In genomic region chr2:73852020-73852419, GRCh38 we compare ENCODE assay signal across 10 cellular contexts. TPM values are rescaled to one million over a fixed set of nuclear protein-coding genes. Genes with fewer than 3 reads are reported as not detected.
A peak's percentile ranks its signal among the peaks of the same experiment; 100 is the strongest.
DNase-seq lines count a peak whose midpoint lies in the region; ATAC-seq, FAIRE-seq and TF ChIP-seq lines count a peak whose summit lies in the region.
"Had no signal": no experiment of that assay in that cellular context is flagged by ENCODE, and none has a peak within 500 bp of the region (broad histone marks: within the 10 kb centered on the region; RNA-seq: fewer than 3 reads in every experiment).

No MANE protein-coding gene starts in this region.

- DNase-seq in ELR (ENCODE audit: low read depth) (peak; percentile 92), PC-3 (peak; percentile 86), endothelial cell of umbilical vein (ENCODE audit: low read depth, low spot score) (peak; percentile 75), omental fat pad (ENCODE audit: low spot score) (no peak), superior temporal gyrus (ENCODE audit: extremely low spot score) (no peak), OCI-LY7 (ENCODE audit: low spot score) (no peak), anterior cingulate cortex (lab: John Stamatoyannopoulos, UW) (no peak)
- DNase-seq in activated CD8-positive, alpha-beta memory T cell treated with anti-CD3 and anti-CD28 coated beads for 24 hours, result no peak
- DNase-seq: NCI-H2029, spleen had no signal

- intact Hi-C loops in PC-3 (cut with micrococcal nuclease) (loop anchor here (5.0 kb wide), 1 partner anchor 85 kb away; no protein-coding TSS in a partner anchor), endothelial cell of umbilical vein (cut with micrococcal nuclease) (loop anchor here (1.0 kb wide), 1 partner anchor 24 kb away; the partner anchor contains the start of gene STAMBP), OCI-LY7 (cut with micrococcal nuclease; ENCODE audit: unreplicated experiment) (no loop called here)

- H3K9me1 ChIP-seq in endothelial cell of umbilical vein (replicated peaks; ENCODE audit: control insufficient read depth, extremely low read depth, insufficient read depth, low read length), result no peaks in the 10 kb centered on the region

- peak; percentile 94 for ATAC-seq in PC-3
- peak; percentile 69 for ATAC-seq in omental fat pad (ENCODE audit: low FRiP score)

- H3F3A ChIP-seq in PC-3 (ENCODE audit: low read length, unreplicated experiment), result no peaks in the 10 kb centered on the region

- H3K4me3 ChIP-seq in PC-3 (ENCODE audit: low read length) (no peak overlapping the region), endothelial cell of umbilical vein (replicated peaks in 1 of 3; ENCODE audit: insufficient read depth in 1 of 3, low read depth in 1 of 3, low read length in 3 of 3) (no peak overlapping the region), OCI-LY7 (ENCODE audit: low read depth, low read length, poor library complexity, severe bottlenecking) (no peak overlapping the region)
- H3K4me3 ChIP-seq: spleen had no signal

- H3K36me3 ChIP-seq in PC-3 (ENCODE audit: low read depth, low read length) (peaks cover 28% of the 10 kb centered on the region), endothelial cell of umbilical vein (ENCODE audit: control insufficient read depth in 2 of 2, extremely low read depth in 1 of 2, insufficient read depth in 2 of 2, low read length in 2 of 2) (peaks cover 0 to 20% of the 10 kb centered on the region in 2 experiments), OCI-LY7 (ENCODE audit: insufficient read depth, low read length) (peaks cover 95% of the 10 kb centered on the region)

- no peak for TF ChIP-seq POLR2A in endothelial cell of umbilical vein (IDR thresholded peaks at IDR 0.05; ENCODE audit: low read depth, low read length)

- TF ChIP-seq CTCF in PC-3 (conservative IDR thresholded peaks at IDR 0.05; ENCODE audit: low read depth, low read length) (no peak), endothelial cell of umbilical vein (IDR thresholded peaks at IDR 0.05; ENCODE audit: extremely low read depth in 1 of 2, insufficient read depth in 1 of 2, low read depth in 1 of 2, low read length in 2 of 2) (no peak), omental fat pad (IDR thresholded peaks at IDR 0.05) (no peak), OCI-LY7 (conservative IDR thresholded peaks at IDR 0.05; ENCODE audit: low read length) (no peak)

- POLR2A ChIA-PET in PC-3 (lab: Charles Lee; ENCODE audit: unreplicated experiment) (no interaction called here), endothelial cell of umbilical vein (lab: Charles Lee) (interaction anchor here (0.7 kb wide), 1 partner anchor 136 kb away, joined by 3 read pairs; no protein-coding TSS in a partner anchor), OCI-LY7 (lab: Charles Lee) (interaction anchor here (0.7 kb wide), 1 partner anchor 204 kb away, joined by 3 read pairs; no protein-coding TSS in a partner anchor)

- no TSS peak for BruUV-seq in PC-3 (replicated peaks; lab: Mats Ljungman, UMichigan)
- BruUV-seq in endothelial cell of umbilical vein (replicated peaks; lab: Mats Ljungman, UMichigan), result no TSS peak
- BruUV-seq in OCI-LY7 (replicated peaks; lab: Mats Ljungman, UMichigan), result no TSS peak

- H2AFZ ChIP-seq in PC-3 (ENCODE audit: low read length) (no peak overlapping the region), endothelial cell of umbilical vein (ENCODE audit: low read depth, low read length) (no peak overlapping the region), OCI-LY7 (ENCODE audit: low read length) (no peak overlapping the region)

- peak; percentile 76 for FAIRE-seq in endothelial cell of umbilical vein (lab: Jason Lieb, UNC)

- H4K20me1 ChIP-seq in PC-3 (ENCODE audit: low read length) (no peaks in the 10 kb centered on the region), endothelial cell of umbilical vein (replicated peaks; ENCODE audit: control insufficient read depth, extremely low read depth, insufficient read depth, low read length) (no peaks in the 10 kb centered on the region), OCI-LY7 (ENCODE audit: insufficient read depth, low read length) (no peaks in the 10 kb centered on the region)

- no peaks in the 10 kb centered on the region for H3K27me3 ChIP-seq in PC-3 (ENCODE audit: low read length)
- H3K27me3 ChIP-seq in endothelial cell of umbilical vein (ENCODE audit: control insufficient read depth in 2 of 2, insufficient read depth in 2 of 2, low read length in 2 of 2), result no peaks in the 10 kb centered on the region
- H3K27me3 ChIP-seq: spleen had no signal

- H3K79me2 ChIP-seq in PC-3 (ENCODE audit: low read length) (no peaks in the 10 kb centered on the region), endothelial cell of umbilical vein (ENCODE audit: control insufficient read depth, insufficient read depth, low read length) (no peaks in the 10 kb centered on the region), OCI-LY7 (ENCODE audit: insufficient read depth, low read depth, low read length) (no peaks in the 10 kb centered on the region)

- H3K4me2 ChIP-seq in PC-3 (ENCODE audit: low read length), result peak overlapping the region; percentile 39; the same call in 1 of the 2 replicates
- peak overlapping the region; percentile 43 for H3K4me2 ChIP-seq in endothelial cell of umbilical vein (ENCODE audit: insufficient read depth, low read length)
- H3K4me2 ChIP-seq in OCI-LY7 (ENCODE audit: low read length), result no peak overlapping the region

- dilution Hi-C loops in endothelial cell of umbilical vein (cut with MboI; ENCODE audit: extremely low pct_ligation_motif_present, low sequenced_read_pairs), result no loop called here

- H3K9ac ChIP-seq in PC-3 (ENCODE audit: low read length), result no peak overlapping the region
- no peak overlapping the region for H3K9ac ChIP-seq in endothelial cell of umbilical vein (replicated peaks; ENCODE audit: extremely low read depth, insufficient read depth, low read length)

- peaks cover 18% of the 10 kb centered on the region for H3K4me1 ChIP-seq in PC-3 (ENCODE audit: insufficient read depth, low read length)
- H3K4me1 ChIP-seq in endothelial cell of umbilical vein (ENCODE audit: control insufficient read depth, extremely low read depth, insufficient read depth, low read length), result peaks cover 9% of the 10 kb centered on the region
- H3K4me1 ChIP-seq in OCI-LY7 (ENCODE audit: insufficient read depth, low read length, poor library complexity, severe bottlenecking), result peaks cover 9% of the 10 kb centered on the region
- H3K4me1 ChIP-seq: spleen had no signal

- no peaks in the 10 kb centered on the region for H3K9me2 ChIP-seq in PC-3 (replicated peaks; ENCODE audit: low read length)
- no peaks in the 10 kb centered on the region for H3K9me2 ChIP-seq in OCI-LY7 (ENCODE audit: insufficient read depth, low read length)

- H3K27ac ChIP-seq in PC-3 (ENCODE audit: low read length) (peak overlapping the region; percentile 42), endothelial cell of umbilical vein (ENCODE audit: insufficient read depth, low read depth, low read length) (peak overlapping the region; percentile 24), OCI-LY7 (ENCODE audit: low read depth, low read length, poor library complexity, severe bottlenecking) (no peak overlapping the region)
- H3K27ac ChIP-seq: spleen had no signal

- H3K9me3 ChIP-seq in PC-3 (ENCODE audit: low read length) (no peaks in the 10 kb centered on the region), endothelial cell of umbilical vein (replicated peaks; ENCODE audit: control insufficient read depth, insufficient read depth, low read length) (no peaks in the 10 kb centered on the region), OCI-LY7 (ENCODE audit: low read length) (no peaks in the 10 kb centered on the region)
- H3K9me3 ChIP-seq: spleen had no signal

- CTCF ChIA-PET in PC-3 (lab: Charles Lee), result no interaction called here
- CTCF ChIA-PET in endothelial cell of umbilical vein (lab: Charles Lee), result interaction anchor here (0.7 to 1.2 kb wide), 2 partner anchors 13 to 299 kb away, joined by 3 to 4 read pairs; no protein-coding TSS in a partner anchor
- CTCF ChIA-PET in OCI-LY7 (lab: Charles Lee; ENCODE audit: unreplicated experiment), result no interaction called here

TF ChIP-seq in endothelial cell of umbilical vein, 7 proteins besides CTCF, POLR2A, EP300 and RAD21 (continues in another document):
- peak; percentile 99 for TF ChIP-seq FOS (IDR thresholded peaks at IDR 0.05; ENCODE audit: borderline replicate concordance, insufficient read depth, low read length)
- peak; percentile 94 for TF ChIP-seq JUN (IDR thresholded peaks at IDR 0.05; ENCODE audit: borderline replicate concordance, insufficient read depth, insufficient read length, low read depth)
- TF ChIP-seq MYC (IDR thresholded peaks at IDR 0.05; ENCODE audit: low read depth, low read length), result no peak
- no peak for TF ChIP-seq MAX (IDR thresholded peaks at IDR 0.05; ENCODE audit: insufficient read depth, insufficient read length)
- peak; percentile 71 for TF ChIP-seq GATA2 (IDR thresholded peaks at IDR 0.05; ENCODE audit: insufficient read depth, insufficient read length, low read depth, low read length)

RNA-seq across cellular contexts. Expression of gene STAMBP, which starts 23.3 kb away (rescaled TPM):
- total RNA-seq in PC-3 (2014; rRNA removed) (23.8 and 32.2 TPM in 2 replicates), endothelial cell of umbilical vein (19.8 and 21.3 TPM in 2 replicates), omental fat pad (10 to 100 TPM; 14.4 to 27.0 (median 20.0) TPM), OCI-LY7 (2022) (43.7 and 49.0 TPM in 2 replicates)
- 18.0 and 19.0 TPM in 2 replicates for polyA plus RNA-seq in endothelial cell of umbilical vein
- 23.0 and 23.6 TPM in 2 replicates for polyA plus RNA-seq in endothelial cell of umbilical vein (2011; cell fraction: cytosol; rRNA removed)
- 23.7 and 25.7 TPM in 2 replicates for polyA plus RNA-seq in endothelial cell of umbilical vein (2011; cell fraction: nucleus; rRNA removed)
- polyA plus RNA-seq in endothelial cell of umbilical vein (2012), result 23.8 and 24.7 TPM in 2 replicates
- 24.3 and 26.9 TPM in 2 replicates for polyA minus RNA-seq in endothelial cell of umbilical vein
- polyA minus RNA-seq in endothelial cell of umbilical vein (2011; cell fraction: cytosol; rRNA and poly(A)+ RNA removed), result 24.8 TPM
- polyA minus RNA-seq in endothelial cell of umbilical vein (2011; cell fraction: nucleus; rRNA and poly(A)+ RNA removed), result 12.2 and 13.2 TPM in 2 replicates
- total RNA-seq in OCI-LY7 (2014; rRNA removed; shearing (Covaris generic)), result 23.4 and 27.2 TPM in 2 replicates

RNA-seq across cellular contexts. Expression of gene ACTG2, which starts 40.8 kb away (rescaled TPM):
- total RNA-seq in PC-3 (2014; rRNA removed) (1.6 and 3.8 TPM in 2 replicates), endothelial cell of umbilical vein (not detected in 2 replicates), omental fat pad (10 to 100 TPM in 1 of 4 donors, 1 to 10 TPM in 3; 3.7 to 56.6 (median 7.4) TPM), OCI-LY7 (2022) (not detected in 2 replicates)
- not detected in 2 replicates for polyA plus RNA-seq in endothelial cell of umbilical vein
- polyA plus RNA-seq in endothelial cell of umbilical vein (2011; cell fraction: cytosol; rRNA removed), result not detected in 2 replicates
- polyA plus RNA-seq in endothelial cell of umbilical vein (2011; cell fraction: nucleus; rRNA removed), result not detected in 2 replicates
- polyA plus RNA-seq in endothelial cell of umbilical vein (2012), result not detected in 2 replicates
- polyA minus RNA-seq in endothelial cell of umbilical vein, result not detected in 2 replicates
- not detected for polyA minus RNA-seq in endothelial cell of umbilical vein (2011; cell fraction: cytosol; rRNA and poly(A)+ RNA removed)
- polyA minus RNA-seq in endothelial cell of umbilical vein (2011; cell fraction: nucleus; rRNA and poly(A)+ RNA removed), result not detected in 2 replicates
- not detected in 2 replicates for total RNA-seq in OCI-LY7 (2014; rRNA removed; shearing (Covaris generic))

Comparison
In these comparisons a context has a peak if more than half of its experiments do, and no peak if none do; other contexts are left out.
1. DNase-seq: peak in ELR (single experiment), PC-3 (single experiment) and endothelial cell of umbilical vein (single experiment); none in omental fat pad (single experiment), activated CD8-positive, alpha-beta memory T cell treated with anti-CD3 and anti-CD28 coated beads for 24 hours (single experiment), superior temporal gyrus (single experiment), OCI-LY7 (single experiment) and anterior cingulate cortex (0 of 58).